ENCODE assay signal across 15 cellular contexts in the genomic region with DNA sequence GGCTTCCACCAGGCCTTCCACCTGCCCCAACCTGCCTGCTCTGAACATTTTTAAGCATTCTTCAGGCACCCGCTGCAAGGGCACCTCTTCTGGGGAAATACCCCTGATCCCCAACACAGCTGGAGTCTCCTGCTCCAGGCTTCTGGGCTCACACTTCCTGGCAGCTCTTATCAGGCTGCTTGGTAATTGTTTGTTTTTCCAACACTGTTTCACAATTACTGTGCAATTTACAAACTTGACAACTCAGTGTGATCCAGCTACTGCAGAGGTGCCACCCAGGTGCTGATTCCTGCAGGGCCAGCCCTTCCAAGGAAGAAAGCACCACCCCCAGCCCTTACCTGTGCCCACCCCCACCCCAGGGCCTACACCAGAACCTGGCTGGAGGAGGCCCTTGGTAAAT.
DNase-seq lines count a peak whose midpoint lies in the region; ATAC-seq and TF ChIP-seq lines count a peak whose summit lies in the region.
"Had no signal": no experiment of that assay in that cellular context is flagged by ENCODE, and none has a peak within 500 bp of the region (broad histone marks: within the 10 kb centered on the region; RNA-seq: fewer than 3 reads in every experiment).

No MANE protein-coding gene starts in this region.

- 72% methylated on average over 1 of the region's 1 CpG; no CpG with 5 or more reads in 1 of the 2 experiments for WGBS in endodermal cell (ENCODE audit: insufficient coverage in 1 of 2, insufficient read length in 1 of 2), 2 experiments

- peaks cover 32% of the 10 kb centered on the region for H3K4me1 ChIP-seq in endodermal cell (ENCODE audit: control insufficient read depth, insufficient read depth, low read length)
- no peaks in the 10 kb centered on the region for H3K4me1 ChIP-seq in HAP-1

- no peaks in the 10 kb centered on the region for H3K9me3 Mint-ChIP-seq in endodermal cell
- H3K9me3 Mint-ChIP-seq: activated CD8-positive, alpha-beta T cell treated with anti-CD3 and anti-CD28 coated beads for 36 hours had no signal

- DNase-seq in H4 (ENCODE audit: low spot score), result peak; percentile 60
- DNase-seq in NCI-H226, result peak; percentile 63
- DNase-seq in endodermal cell, result peak; percentile 71
- DNase-seq in omental fat pad (ENCODE audit: low spot score), result no peak
- DNase-seq in pons (ENCODE audit: low spot score), result no peak
- no peak for DNase-seq in HAP-1 (ENCODE audit: low spot score in 2 of 2)
- DNase-seq: activated CD8-positive, alpha-beta T cell treated with anti-CD3 and anti-CD28 coated beads for 36 hours; GM23248; left cardiac atrium; NCI-H526; Right ventricle myocardium superior; T1000 had no signal

- no peak overlapping the region for H3K27ac ChIP-seq in endodermal cell (ENCODE audit: low read depth, low read length)
- H3K27ac ChIP-seq: GM23248, neural progenitor cell had no signal

- H3K36me3 Mint-ChIP-seq in endodermal cell (ENCODE audit: low read depth), result no peaks in the 10 kb centered on the region
- H3K36me3 Mint-ChIP-seq: neural progenitor cell had no signal

- no peak overlapping the region for H3K4me3 ChIP-seq in endodermal cell (ENCODE audit: low read length)
- H3K4me3 ChIP-seq in HAP-1, result no peak overlapping the region
- H3K4me3 ChIP-seq: GM23248, neural progenitor cell had no signal

- no peak overlapping the region for H3K4me3 Mint-ChIP-seq in endodermal cell
- H3K4me3 Mint-ChIP-seq: activated CD8-positive, alpha-beta T cell treated with anti-CD3 and anti-CD28 coated beads for 36 hours; neural progenitor cell had no signal

- no peak for TF ChIP-seq CTCF in endodermal cell (conservative IDR thresholded peaks at IDR 0.05)
- no peak for TF ChIP-seq CTCF in omental fat pad (IDR thresholded peaks at IDR 0.05)

- no peak overlapping the region for H3K9ac ChIP-seq in endodermal cell (ENCODE audit: extremely low read depth, low read length, poor library complexity, severe bottlenecking)
- H3K9ac ChIP-seq: GM23248, neural progenitor cell had no signal

- in situ Hi-C loops in HAP-1 (cut with MboI; ENCODE audit: low sequenced_read_pairs), result no loop called here

- ATAC-seq in omental fat pad (ENCODE audit: low FRiP score), result peak; percentile 70
- ATAC-seq in HG03097 (IDR thresholded peaks at IDR 0.05; ENCODE audit: low FRiP score, unreplicated experiment), result no peak
- no peak for ATAC-seq in GM18502 (IDR thresholded peaks at IDR 0.05; ENCODE audit: poor library complexity, unreplicated experiment)
- ATAC-seq: activated CD8-positive, alpha-beta T cell treated with anti-CD3 and anti-CD28 coated beads for 36 hours had no signal

- H3K36me3 ChIP-seq in endodermal cell (ENCODE audit: control insufficient read depth, insufficient read depth, low read length) (no peaks in the 10 kb centered on the region), HAP-1 (replicated peaks) (no peaks in the 10 kb centered on the region)
- H3K36me3 ChIP-seq: neural progenitor cell had no signal

- H3K27me3 Mint-ChIP-seq in endodermal cell (ENCODE audit: insufficient read depth), result no peaks in the 10 kb centered on the region
- H3K27me3 Mint-ChIP-seq: activated CD8-positive, alpha-beta T cell treated with anti-CD3 and anti-CD28 coated beads for 36 hours had no signal

- peaks cover 49% of the 10 kb centered on the region for H3K4me1 Mint-ChIP-seq in endodermal cell

- H3K27ac Mint-ChIP-seq in endodermal cell, result peak overlapping the region; percentile 70
- H3K27ac Mint-ChIP-seq: activated CD8-positive, alpha-beta T cell treated with anti-CD3 and anti-CD28 coated beads for 36 hours; neural progenitor cell had no signal

- H3K9me3 ChIP-seq in endodermal cell (ENCODE audit: control insufficient read depth, low read length), result no peaks in the 10 kb centered on the region
- no peaks in the 10 kb centered on the region for H3K9me3 ChIP-seq in HAP-1

- H3K27me3 ChIP-seq in endodermal cell (ENCODE audit: control insufficient read depth, insufficient read depth, low read length, poor library complexity, severe bottlenecking) (no peaks in the 10 kb centered on the region), HAP-1 (ENCODE audit: low read depth) (no peaks in the 10 kb centered on the region)
- H3K27me3 ChIP-seq: neural progenitor cell had no signal

Comparison
In these comparisons a context has a peak if more than half of its experiments do, and no peak if none do; other contexts are left out.
1. DNase-seq: peak in H4 (single experiment), NCI-H226 (single experiment) and endodermal cell (single experiment); none in omental fat pad (single experiment), pons (single experiment) and HAP-1 (0 of 2).